Comparison of ENCODE assay signal across 21 cellular contexts in the genomic region with DNA sequence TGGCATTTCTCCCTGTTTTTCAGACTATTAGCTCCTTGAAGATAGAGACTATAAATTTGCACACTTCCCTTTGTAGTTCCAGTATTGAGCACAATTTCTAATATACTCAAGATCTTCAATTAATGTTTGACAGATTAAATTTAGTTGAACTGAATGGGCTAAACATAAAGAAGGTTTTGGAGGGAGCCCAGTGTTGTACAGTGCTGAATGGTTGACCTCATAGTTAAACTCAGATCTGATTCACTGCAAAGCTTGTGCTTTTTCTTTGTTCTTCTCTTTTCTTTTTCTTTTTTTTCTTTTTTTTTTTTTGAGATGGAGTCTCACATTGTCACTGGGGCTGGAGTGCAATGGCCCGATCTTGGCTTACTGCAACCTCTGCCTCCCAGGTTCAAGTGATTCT.
DNase-seq lines count a peak whose midpoint lies in the region; ATAC-seq and TF ChIP-seq lines count a peak whose summit lies in the region.
"Had no signal": no experiment of that assay in that cellular context is flagged by ENCODE, and none has a peak within 500 bp of the region (broad histone marks: within the 10 kb centered on the region; RNA-seq: fewer than 3 reads in every experiment).

No MANE protein-coding gene starts in this region.

- intact Hi-C loops in Right ventricle myocardium inferior (cut with DNase I), result loop anchor here (5.0 kb wide), 1 partner anchor 411 kb away; the partner anchor contains the start of gene ZNF462
- intact Hi-C loops in left cardiac atrium (cut with DNase I), result no loop called here
- intact Hi-C loops in heart right ventricle (cut with DNase I), result loop anchor here in 1 of 10 donors (5.0 kb wide), 1 partner anchor 444 kb away; no protein-coding TSS in a partner anchor

- H3K9me3 Mint-ChIP-seq in nephron, result peaks cover 4% of the 10 kb centered on the region

- H3K27ac Mint-ChIP-seq in nephron, result peak overlapping the region; percentile 20 to 87 (median 80)
- H3K27ac Mint-ChIP-seq: B cell; CD4-positive, CD25-positive, alpha-beta regulatory T cell; CD8-positive, alpha-beta T cell; HFFc6 had no signal

- TF ChIP-seq CTCF in heart right ventricle (IDR thresholded peaks at IDR 0.05) (no peak), right atrium auricular region (IDR thresholded peaks at IDR 0.05) (no peak), nephron (IDR thresholded peaks at IDR 0.05; ENCODE audit: unreplicated experiment in 3 of 3) (no peak)

- H3K27ac ChIP-seq in heart right ventricle, result peak overlapping the region; percentile 20 to 63 (median 50)
- H3K27ac ChIP-seq in right atrium auricular region, result peak overlapping the region in 1 of 2 donors; percentile 63
- H3K27ac ChIP-seq in skeletal muscle tissue (ENCODE audit: low read depth, low read length), result peak overlapping the region; percentile 72
- H3K27ac ChIP-seq: 22Rv1, BLaER1, C4-2B had no signal

- DNase-seq in Right ventricle myocardium inferior (ENCODE audit: missing footprints) (no peak), left cardiac atrium (no peak), heart right ventricle (no peak), right atrium auricular region (ENCODE audit: low spot score) (no peak), SIG-M5 (lab: John Stamatoyannopoulos, UW) (no peak), midbrain (lab: John Stamatoyannopoulos, UW) (no peak)
- DNase-seq: Caco-2; CD4-positive, CD25-positive, alpha-beta regulatory T cell; CD8-positive, alpha-beta T cell; DMS153; EL; GDM1; GOT3; HFFc6 had no signal

- 95 to 100% methylated on average over 1 of the region's 1 CpG for WGBS in heart right ventricle, 2 donors

- no peaks in the 10 kb centered on the region for H3K36me3 Mint-ChIP-seq in nephron (ENCODE audit: low read depth)
- H3K36me3 Mint-ChIP-seq: CD4-positive, CD25-positive, alpha-beta regulatory T cell; CD8-positive, alpha-beta T cell had no signal

- H3K4me3 Mint-ChIP-seq in nephron, result no peak overlapping the region
- H3K4me3 Mint-ChIP-seq: B cell; CD4-positive, CD25-positive, alpha-beta regulatory T cell; CD8-positive, alpha-beta T cell; HFFc6 had no signal

- H3K36me3 ChIP-seq in heart right ventricle (no peaks in the 10 kb centered on the region), right atrium auricular region (no peaks in the 10 kb centered on the region), skeletal muscle tissue (ENCODE audit: control insufficient read depth in 3 of 3, insufficient read depth in 3 of 3, low read length in 3 of 3) (no peaks in the 10 kb centered on the region)
- H3K36me3 ChIP-seq: BLaER1, HAP-1 had no signal

- H3K4me3 ChIP-seq in heart right ventricle (peak overlapping the region in 1 of 10 donors; percentile 19), right atrium auricular region (no peak overlapping the region), skeletal muscle tissue (ENCODE audit: low read length in 3 of 3) (no peak overlapping the region)
- H3K4me3 ChIP-seq: BLaER1, HAP-1 had no signal

- ATAC-seq in Right ventricle myocardium inferior (peak; percentile 30), left cardiac atrium (no peak), heart right ventricle (peak in 3 of 8 donors; percentile 53 to 73 (median 69))
- ATAC-seq: CD8-positive, alpha-beta T cell had no signal

- H3K4me1 Mint-ChIP-seq in nephron, result peaks cover 24% of the 10 kb centered on the region
- H3K4me1 Mint-ChIP-seq: B cell; CD4-positive, CD25-positive, alpha-beta regulatory T cell had no signal

- peaks cover 0 to 4% (median 0%) of the 10 kb centered on the region in 11 donors for H3K9me3 ChIP-seq in heart right ventricle
- no peaks in the 10 kb centered on the region for H3K9me3 ChIP-seq in right atrium auricular region
- no peaks in the 10 kb centered on the region for H3K9me3 ChIP-seq in skeletal muscle tissue (ENCODE audit: control insufficient read depth in 3 of 3, low read length in 3 of 3)
- H3K9me3 ChIP-seq: BLaER1, Caco-2, HAP-1 had no signal

- no peaks in the 10 kb centered on the region for H3K27me3 Mint-ChIP-seq in nephron (ENCODE audit: low read depth)
- H3K27me3 Mint-ChIP-seq: B cell; CD4-positive, CD25-positive, alpha-beta regulatory T cell had no signal

- H3K4me1 ChIP-seq in heart right ventricle (peaks cover 0 to 13% (median 0%) of the 10 kb centered on the region in 9 donors), right atrium auricular region (peaks cover 0 to 11% of the 10 kb centered on the region in 2 donors), skeletal muscle tissue (ENCODE audit: control insufficient read depth in 3 of 3, insufficient read depth in 3 of 3, low read length in 3 of 3) (peaks cover 6 to 13% (median 10%) of the 10 kb centered on the region in 3 donors)
- H3K4me1 ChIP-seq: BLaER1, Caco-2, HAP-1 had no signal

- H3K27me3 ChIP-seq in heart right ventricle (no peaks in the 10 kb centered on the region), right atrium auricular region (no peaks in the 10 kb centered on the region), skeletal muscle tissue (ENCODE audit: control insufficient read depth in 3 of 3, insufficient read depth in 3 of 3, low read length in 3 of 3) (no peaks in the 10 kb centered on the region)
- H3K27me3 ChIP-seq: BLaER1 had no signal

- H3K9ac ChIP-seq in skeletal muscle tissue (ENCODE audit: low read depth in 1 of 3, low read length in 3 of 3), result no peak overlapping the region
- H3K9ac ChIP-seq: BLaER1 had no signal
